Comparison of ENCODE assay signal across 40 cellular contexts in genomic region chr20:46414608-46415007, GRCh38.
"Had no signal": no experiment of that assay in that cellular context is flagged by ENCODE, and none has a peak within 500 bp of the region (broad histone marks: within the 10 kb centered on the region; RNA-seq: fewer than 3 reads in every experiment).

No MANE protein-coding gene starts in this region.

- H3K9me3 Mint-ChIP-seq: activated CD4-positive, alpha-beta T cell treated with anti-CD3 and anti-CD28 coated beads, Interleukin-2, amount 10 ng/mL, durations not matched to agents 24 days and 14 days; activated CD8-positive, alpha-beta T cell treated with anti-CD3 and anti-CD28 coated beads for 36 hours; activated naive CD4-positive, alpha-beta T cell treated with anti-CD3 and anti-CD28 coated beads, Interleukin-2, amount 50 U/mL, for 72 hours; activated T-cell treated with anti-CD3 and anti-CD28 coated beads, Interleukin-2, amount 50 U/mL, for 72 hours; activated T-helper 1 cell treated with anti-CD3 and anti-CD28 coated beads, Interleukin-12 subunit alpha, Interleukin-12 subunit beta, Interleukin-2, Interleukin-4 antibody, amounts not matched to agents 30 ng/mL and 10 ng/mL and 1 ng/mL, durations not matched to agents 14 hours and 24 hours and 36 hours; central memory CD8-positive, alpha-beta T cell; T-helper 1 cell treated with Interleukin-12 subunit alpha and Interleukin-12 subunit beta and Interleukin-4 antibody, amounts not matched to agents 30 μg/mL and 1 μg/mL, for 36 hours; T-helper 2 cell treated with Interferon-gamma antibody and Interleukin-4, amounts not matched to agents 5 μg/mL and 100 μg/mL, for 36 hours had no signal

- H3K27ac Mint-ChIP-seq: activated B cell treated with CpG ODN at 0.5 μM for 24 hours; activated CD4-positive, alpha-beta memory T cell treated with anti-CD3 and anti-CD28 coated beads for 36 hours; activated CD4-positive, alpha-beta T cell treated with anti-CD3 and anti-CD28 coated beads, Interleukin-2, amount 10 ng/mL, durations not matched to agents 24 days and 14 days; activated CD8-positive, alpha-beta T cell treated with anti-CD3 and anti-CD28 coated beads for 36 hours; activated naive CD4-positive, alpha-beta T cell treated with anti-CD3 and anti-CD28 coated beads for 36 hours; activated naive CD4-positive, alpha-beta T cell treated with anti-CD3 and anti-CD28 coated beads, Interleukin-2, amount 50 U/mL, for 72 hours; activated naive CD8-positive, alpha-beta T cell treated with anti-CD3 and anti-CD28 coated beads for 36 hours; activated T-cell treated with anti-CD3 and anti-CD28 coated beads, Interleukin-2, amount 50 U/mL, for 72 hours; activated T-helper 1 cell treated with anti-CD3 and anti-CD28 coated beads, Interleukin-12 subunit alpha, Interleukin-12 subunit beta, Interleukin-2, Interleukin-4 antibody, amounts not matched to agents 30 ng/mL and 10 ng/mL and 1 ng/mL, durations not matched to agents 14 hours and 24 hours and 36 hours; activated T-helper 17 cell treated with anti-CD3 and anti-CD28 coated beads, Interleukin-2, amount 50 U/mL, for 72 hours; T-helper 1 cell treated with Interleukin-12 subunit alpha and Interleukin-12 subunit beta and Interleukin-4 antibody, amounts not matched to agents 30 μg/mL and 1 μg/mL, for 36 hours; T-helper 2 cell treated with Interferon-gamma antibody and Interleukin-4, amounts not matched to agents 5 μg/mL and 100 μg/mL, for 36 hours had no signal

- H3K27me3 ChIP-seq: adrenal gland, body of pancreas, brain microvascular endothelial cell, breast epithelium, cardiac muscle cell had no signal

- H3K4me1 ChIP-seq: breast epithelium had no signal

- H3K27ac ChIP-seq: adrenal gland, body of pancreas, brain microvascular endothelial cell, breast epithelium, cardiac muscle cell, VCaP had no signal

- DNase-seq: activated B cell treated with CpG ODN at 0.5 μM for 24 hours; activated CD4-positive, alpha-beta memory T cell treated with anti-CD3 and anti-CD28 coated beads for 36 hours; activated CD4-positive, alpha-beta T cell treated with anti-CD3 and anti-CD28 coated beads for 4 hours; activated CD4-positive, alpha-beta T cell treated with anti-CD3 and anti-CD28 coated beads, Interleukin-2, amount 10 ng/mL, durations not matched to agents 24 days and 14 days; activated CD4-positive, alpha-beta T cell treated with anti-CD3 and anti-CD28 coated beads, Interleukin-2, amount 50 U/mL, for 1 hour; activated CD4-positive, alpha-beta T cell treated with anti-CD3 and anti-CD28 coated beads, Interleukin-2, amount 50 U/mL, for 4 hours; activated CD4-positive, CD25-positive, alpha-beta regulatory T cell treated with anti-CD3 and anti-CD28 coated beads, Interleukin-2, amount 50 U/mL, for 72 hours; activated CD8-positive, alpha-beta memory T cell treated with anti-CD3 and anti-CD28 coated beads, Interleukin-2, amount 50 U/mL, for 4 hours; activated CD8-positive, alpha-beta T cell treated with anti-CD3 and anti-CD28 coated beads for 36 hours; activated effector memory CD4-positive, alpha-beta T cell treated with anti-CD3 and anti-CD28 coated beads, Interleukin-2, amount 50 U/mL, for 16 hours; activated gamma-delta T cell treated with Interleukin-2 at 50 U/mL for 16 hours; activated naive CD4-positive, alpha-beta T cell; activated naive CD4-positive, alpha-beta T cell treated with anti-CD3 and anti-CD28 coated beads for 36 hours; activated naive CD4-positive, alpha-beta T cell treated with anti-CD3 and anti-CD28 coated beads, Interleukin-2, amount 50 U/mL, for 16 hours; activated naive CD8-positive, alpha-beta T cell treated with anti-CD3 and anti-CD28 coated beads for 36 hours; activated T-cell treated with anti-CD3 and anti-CD28 coated beads for 4 hours; activated T-cell treated with anti-CD3 and anti-CD28 coated beads, Interleukin-2, amount 50 U/mL, for 1 hour; activated T-cell treated with anti-CD3 and anti-CD28 coated beads, Interleukin-2, amount 50 U/mL, for 4 hours; activated T-cell treated with anti-CD3 and anti-CD28 coated beads, Interleukin-2, amount 50 U/mL, for 72 hours; adrenal gland; amniotic stem cell; aorta; body of pancreas; brain microvascular endothelial cell; caudate nucleus; cerebellar nuclear complex; T-helper 1 cell; T-helper 2 cell; T-helper 9 cell had no signal

- ATAC-seq: activated CD8-positive, alpha-beta T cell treated with anti-CD3 and anti-CD28 coated beads for 36 hours; activated naive CD4-positive, alpha-beta T cell treated with anti-CD3 and anti-CD28 coated beads, Interleukin-2, amount 50 U/mL, for 72 hours; activated T-cell treated with anti-CD3 and anti-CD28 coated beads, Interleukin-2, amount 50 U/mL, for 4 hours; activated T-cell treated with anti-CD3 and anti-CD28 coated beads, Interleukin-2, amount 50 U/mL, for 72 hours; activated T-helper 17 cell treated with anti-CD3 and anti-CD28 coated beads, Interleukin-2, amount 50 U/mL, for 72 hours; body of pancreas had no signal

- H3K36me3 Mint-ChIP-seq: activated CD4-positive, alpha-beta memory T cell treated with anti-CD3 and anti-CD28 coated beads for 36 hours; activated naive CD8-positive, alpha-beta T cell treated with anti-CD3 and anti-CD28 coated beads for 36 hours had no signal

- H3K4me3 ChIP-seq: adrenal gland, body of pancreas, breast epithelium, cardiac muscle cell had no signal

- H3K9me3 ChIP-seq: adrenal gland, body of pancreas, breast epithelium had no signal

- H3K36me3 ChIP-seq: adrenal gland, brain microvascular endothelial cell, breast epithelium, cardiac muscle cell had no signal

- H3K4me3 Mint-ChIP-seq: activated B cell treated with CpG ODN at 0.5 μM for 24 hours; activated CD4-positive, alpha-beta memory T cell treated with anti-CD3 and anti-CD28 coated beads for 36 hours; activated CD4-positive, alpha-beta T cell treated with anti-CD3 and anti-CD28 coated beads, Interleukin-2, amount 10 ng/mL, durations not matched to agents 24 days and 14 days; activated CD8-positive, alpha-beta T cell treated with anti-CD3 and anti-CD28 coated beads for 36 hours; activated naive CD4-positive, alpha-beta T cell treated with anti-CD3 and anti-CD28 coated beads for 36 hours; activated naive CD8-positive, alpha-beta T cell treated with anti-CD3 and anti-CD28 coated beads for 36 hours; activated T-cell treated with anti-CD3 and anti-CD28 coated beads, Interleukin-2, amount 50 U/mL, for 4 hours; activated T-cell treated with anti-CD3 and anti-CD28 coated beads, Interleukin-2, amount 50 U/mL, for 72 hours; activated T-helper 1 cell treated with anti-CD3 and anti-CD28 coated beads, Interleukin-12 subunit alpha, Interleukin-12 subunit beta, Interleukin-2, Interleukin-4 antibody, amounts not matched to agents 30 ng/mL and 10 ng/mL and 1 ng/mL, durations not matched to agents 14 hours and 24 hours and 36 hours; activated T-helper 17 cell treated with anti-CD3 and anti-CD28 coated beads, Interleukin-2, amount 50 U/mL, for 72 hours; central memory CD8-positive, alpha-beta T cell; T-helper 1 cell treated with Interleukin-12 subunit alpha and Interleukin-12 subunit beta and Interleukin-4 antibody, amounts not matched to agents 30 μg/mL and 1 μg/mL, for 36 hours; T-helper 2 cell treated with Interferon-gamma antibody and Interleukin-4, amounts not matched to agents 5 μg/mL and 100 μg/mL, for 36 hours had no signal

- FAIRE-seq: astrocyte, TTC549 had no signal
